ENCODE assay signal across 10 cellular contexts in genomic region chr12:116882742-116883141, GRCh38. TPM values are rescaled to one million over a fixed set of nuclear protein-coding genes. Genes with fewer than 3 reads are reported as not detected.
DNase-seq lines count a peak whose midpoint lies in the region; FAIRE-seq and TF ChIP-seq lines count a peak whose summit lies in the region.
"Had no signal": no experiment of that assay in that cellular context is flagged by ENCODE, and none has a peak within 500 bp of the region (broad histone marks: within the 10 kb centered on the region; RNA-seq: fewer than 3 reads in every experiment).

No MANE protein-coding gene starts in this region.

- no peak overlapping the region for H3K4me2 ChIP-seq in SK-N-SH
- H3K4me2 ChIP-seq: KMS-11 had no signal

- no peak for FAIRE-seq in RCC 7860 (lab: Jason Lieb, UNC)
- FAIRE-seq: pancreas had no signal

- CTCF ChIA-PET in SK-N-SH (lab: Yijun Ruan, JAX) = interaction anchor here (0.6 to 2.3 kb wide), 6 partner anchors 9 to 179 kb away, joined by 3 to 7 read pairs (median 3); no protein-coding TSS in a partner anchor
- CTCF ChIA-PET in activated CD4-positive, alpha-beta memory T cell treated with anti-CD3 and anti-CD28 coated beads, Interleukin-2, amount 10 ng/mL, durations not matched to agents 7 days and 5 days (lab: Charles Lee) = interaction anchor here (1.4 kb wide), 1 partner anchor 179 kb away, joined by 4 read pairs; no protein-coding TSS in a partner anchor

- H2AFZ ChIP-seq in SK-N-SH (ENCODE audit: low read depth) = no peak overlapping the region

- TF ChIP-seq EP300 in SK-N-SH (IDR thresholded peaks at IDR 0.05; ENCODE audit: borderline replicate concordance in 1 of 2, low read depth in 1 of 2, low read length in 1 of 2) = no peak

- TF ChIP-seq RAD21 in SK-N-SH (IDR thresholded peaks at IDR 0.05; ENCODE audit: low read length) = peak; percentile 58

- H3K27ac Mint-ChIP-seq in activated CD4-positive, alpha-beta memory T cell treated with anti-CD3 and anti-CD28 coated beads, Interleukin-2, amount 10 ng/mL, durations not matched to agents 7 days and 5 days = no peak overlapping the region

- WGBS in SK-N-SH (ENCODE audit: low lambda C conversion rate) = 62% methylated on average over 6 of the region's 6 CpGs

- H3K9me3 ChIP-seq in SK-N-SH = no peaks in the 10 kb centered on the region
- H3K9me3 ChIP-seq: pancreas had no signal

- no peaks in the 10 kb centered on the region for H3F3A ChIP-seq in SK-N-SH (replicated peaks; ENCODE audit: insufficient read depth)

- H3K4me3 Mint-ChIP-seq in activated CD4-positive, alpha-beta memory T cell treated with anti-CD3 and anti-CD28 coated beads, Interleukin-2, amount 10 ng/mL, durations not matched to agents 7 days and 5 days = no peak overlapping the region

- in situ Hi-C loops in GM13977 (cut with MboI; ENCODE audit: low pct_unique_long_range_greater_than_20kb, low sequenced_read_pairs, unreplicated experiment) = no loop called here

- 0 out of 2 replicates have a peak, but pooled peaks cover 6% of the 10 kb centered on the region for H4K20me1 ChIP-seq in SK-N-SH (ENCODE audit: insufficient read depth)

- H3K4me3 ChIP-seq in SK-N-SH (ENCODE audit: low read depth in 2 of 2, low read length in 1 of 2) = no peak overlapping the region; a peak in 1 of 4 replicates
- H3K4me3 ChIP-seq: pancreas had no signal

- DNase-seq in AG08395 (ENCODE audit: low spot score) (peak; percentile 61), GM13977 (ENCODE audit: low spot score) (peak; percentile 44), SK-N-SH (peak; percentile 41), inferior parietal cortex (ENCODE audit: extremely low spot score) (peak; percentile 36), RCC 7860 (ENCODE audit: low spot score) (no peak), NCI-H1436 (lab: John Stamatoyannopoulos, UW) (no peak)
- no peak for DNase-seq in activated CD4-positive, alpha-beta memory T cell treated with anti-CD3 and anti-CD28 coated beads, Interleukin-2, amount 10 ng/mL, durations not matched to agents 7 days and 5 days
- DNase-seq in activated CD8-positive, alpha-beta memory T cell treated with anti-CD3 and anti-CD28 coated beads for 24 hours = no peak
- DNase-seq: pancreas had no signal

- no peak overlapping the region for H3K9ac ChIP-seq in SK-N-SH
- H3K9ac ChIP-seq: KMS-11 had no signal

- no peaks in the 10 kb centered on the region for H3K79me2 ChIP-seq in SK-N-SH (ENCODE audit: insufficient read depth)

- no peaks in the 10 kb centered on the region for H3K36me3 Mint-ChIP-seq in activated CD4-positive, alpha-beta memory T cell treated with anti-CD3 and anti-CD28 coated beads, Interleukin-2, amount 10 ng/mL, durations not matched to agents 7 days and 5 days (ENCODE audit: low read depth)

- no peaks in the 10 kb centered on the region for H3K9me3 Mint-ChIP-seq in activated CD4-positive, alpha-beta memory T cell treated with anti-CD3 and anti-CD28 coated beads, Interleukin-2, amount 10 ng/mL, durations not matched to agents 7 days and 5 days

- POLR2A ChIA-PET in SK-N-SH (lab: Yijun Ruan, JAX) = no interaction called here
- POLR2A ChIA-PET in activated CD4-positive, alpha-beta memory T cell treated with anti-CD3 and anti-CD28 coated beads, Interleukin-2, amount 10 ng/mL, durations not matched to agents 7 days and 5 days (lab: Charles Lee) = no interaction called here

- no peaks in the 10 kb centered on the region for H3K36me3 ChIP-seq in SK-N-SH (replicated peaks in 1 of 2; ENCODE audit: control insufficient read depth in 1 of 2, insufficient read depth in 2 of 2, low read length in 1 of 2)
- H3K36me3 ChIP-seq: pancreas had no signal

- peaks cover 31% of the 10 kb centered on the region for H3K4me1 Mint-ChIP-seq in activated CD4-positive, alpha-beta memory T cell treated with anti-CD3 and anti-CD28 coated beads, Interleukin-2, amount 10 ng/mL, durations not matched to agents 7 days and 5 days

- peaks cover 75% of the 10 kb centered on the region for H3K27me3 Mint-ChIP-seq in activated CD4-positive, alpha-beta memory T cell treated with anti-CD3 and anti-CD28 coated beads, Interleukin-2, amount 10 ng/mL, durations not matched to agents 7 days and 5 days

- H3K27ac ChIP-seq in SK-N-SH (ENCODE audit: low read depth in 2 of 2, low read length in 1 of 2) = no peak overlapping the region
- H3K27ac ChIP-seq: KMS-11, pancreas had no signal

- no peaks in the 10 kb centered on the region for H3K9me2 ChIP-seq in SK-N-SH

- H3K27me3 ChIP-seq in SK-N-SH (ENCODE audit: insufficient read depth) = peaks cover 49% of the 10 kb centered on the region

- H3K4me1 ChIP-seq in SK-N-SH (ENCODE audit: control insufficient read depth in 1 of 2, insufficient read depth in 2 of 2, low read depth in 1 of 2, low read length in 1 of 2) = peaks cover 0 to 11% of the 10 kb centered on the region in 2 experiments; a peak in 1 of 4 replicates

- TF ChIP-seq CTCF in GM13977 (IDR thresholded peaks at IDR 0.05; ENCODE audit: extremely low read depth, insufficient read depth, missing control alignments) = peak; percentile 8
- peak; percentile 37 for TF ChIP-seq CTCF in SK-N-SH (IDR thresholded peaks at IDR 0.05)

TF ChIP-seq in SK-N-SH, 30 proteins besides CTCF, POLR2A, EP300 and RAD21:
- TF ChIP-seq CHD2 (IDR thresholded peaks at IDR 0.05; ENCODE audit: low read length, partially characterized antibody) (no peak), YY1 (IDR thresholded peaks at IDR 0.05; ENCODE audit: low read depth) (no peak), MAX (IDR thresholded peaks at IDR 0.05; ENCODE audit: low read depth) (no peak), NRF1 (IDR thresholded peaks at IDR 0.05; ENCODE audit: low read depth, low read length) (no peak), REST (IDR thresholded peaks at IDR 0.05; ENCODE audit: low read depth, low read length) (no peak), SMC3 (IDR thresholded peaks at IDR 0.05; ENCODE audit: low read depth, low read length) (peak; percentile 32; the same call in 1 of the 2 replicates), EZH2phosphoT487 (IDR thresholded peaks at IDR 0.05; ENCODE audit: borderline replicate concordance, low read depth) (no peak)
TF ChIP-seq in SK-N-SH: peak in this region for 1.

RNA-seq across cellular contexts. Expression of gene HRK, which starts 1.5 kb away (rescaled TPM):
- 0.02 and 0.03 TPM in 2 replicates for polyA plus RNA-seq in SK-N-SH (2012; rRNA removed)
- 0.01 TPM in 2 replicates for polyA plus RNA-seq in SK-N-SH (2012; cell fraction: cytosol; rRNA removed)
- 0.01 TPM in 2 replicates for polyA plus RNA-seq in SK-N-SH (2012; cell fraction: nucleus; rRNA removed)
- total RNA-seq in activated CD4-positive, alpha-beta memory T cell treated with anti-CD3 and anti-CD28 coated beads, Interleukin-2, amount 10 ng/mL, durations not matched to agents 7 days and 5 days = not detected

RNA-seq across cellular contexts. Expression of gene FBXW8, which starts 28.0 kb away (rescaled TPM):
- 15.6 and 17.6 TPM in 2 replicates for polyA plus RNA-seq in SK-N-SH (2012; rRNA removed)
- polyA plus RNA-seq in SK-N-SH (2012; cell fraction: cytosol; rRNA removed) = 10.5 and 14.1 TPM in 2 replicates
- 24.0 and 34.1 TPM in 2 replicates for polyA plus RNA-seq in SK-N-SH (2012; cell fraction: nucleus; rRNA removed)
- 1 to 10 TPM; 7.2 TPM for total RNA-seq in activated CD4-positive, alpha-beta memory T cell treated with anti-CD3 and anti-CD28 coated beads, Interleukin-2, amount 10 ng/mL, durations not matched to agents 7 days and 5 days

Comparison
In these comparisons a context has a peak if more than half of its experiments do, and no peak if none do; other contexts are left out.
1. DNase-seq: peak in AG08395 (single experiment), GM13977 (single experiment), SK-N-SH (single experiment) and inferior parietal cortex (single experiment); none in activated CD4-positive, alpha-beta memory T cell treated with anti-CD3 and anti-CD28 coated beads, Interleukin-2, amount 10 ng/mL, durations not matched to agents 7 days and 5 days (single experiment), RCC 7860 (single experiment), activated CD8-positive, alpha-beta memory T cell treated with anti-CD3 and anti-CD28 coated beads for 24 hours (single experiment) and NCI-H1436 (single experiment).